28 cellular contexts compared by ENCODE assay signal in the genomic region with DNA sequence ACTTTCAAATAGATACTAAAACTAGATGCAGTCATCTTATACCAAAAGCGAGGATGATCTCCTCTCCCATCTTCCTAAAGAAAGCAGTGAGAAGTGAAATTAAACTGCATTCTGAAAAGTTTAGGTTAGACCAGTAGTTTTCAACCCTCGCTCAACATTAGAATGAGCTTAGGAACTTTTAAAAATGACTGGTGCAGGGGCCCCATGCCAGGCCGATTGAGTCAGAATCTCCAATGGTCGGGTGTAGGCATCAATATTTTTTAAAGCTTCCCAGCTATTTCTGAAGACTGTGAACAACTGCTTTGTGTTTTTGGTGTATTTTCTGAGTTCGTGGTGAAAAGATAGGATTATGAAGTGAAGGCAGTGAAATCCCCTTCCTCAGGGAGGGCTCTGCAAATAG.
"Had no signal": no experiment of that assay in that cellular context is flagged by ENCODE, and none has a peak within 500 bp of the region (broad histone marks: within the 10 kb centered on the region; RNA-seq: fewer than 3 reads in every experiment).

No MANE protein-coding gene starts in this region.

- H3K79me2 ChIP-seq: hepatocyte, parathyroid adenoma had no signal

- H3K4me1 ChIP-seq: foreskin keratinocyte, gastroesophageal sphincter, heart left ventricle, parathyroid adenoma, right lobe of liver, stomach, testis had no signal

- H3K9ac ChIP-seq: parathyroid adenoma had no signal

- H3K27ac Mint-ChIP-seq: memory B cell; natural killer cell treated with Interleukin-12 subunit alpha and Interleukin-12 subunit beta and Interleukin-15 and Interleukin-18, amount 100 ng/mL, for 72 hours; progenitor cell of endocrine pancreas; type B pancreatic cell had no signal

- H3K4me1 Mint-ChIP-seq: memory B cell, naive B cell had no signal

- H2AFZ ChIP-seq: hepatocyte, parathyroid adenoma had no signal

- H3K36me3 ChIP-seq: heart left ventricle, right lobe of liver, tibial artery had no signal

- ATAC-seq: foreskin keratinocyte; gastroesophageal sphincter; heart left ventricle; left lobe of liver; natural killer cell treated with Interleukin-12 subunit alpha and Interleukin-12 subunit beta and Interleukin-15 and Interleukin-18, amount 100 ng/mL, for 72 hours; right lobe of liver had no signal

- H3K4me3 Mint-ChIP-seq: memory B cell; natural killer cell treated with Interleukin-12 subunit alpha and Interleukin-12 subunit beta and Interleukin-15 and Interleukin-18, amount 100 ng/mL, for 72 hours; neural crest cell; type B pancreatic cell had no signal

- DNase-seq: dorsolateral prefrontal cortex; effector CD4-positive, alpha-beta T cell; foreskin keratinocyte; heart left ventricle; kidney; naive B cell; right lobe of liver; stimulated activated CD4-positive, alpha-beta T cell treated with anti-CD3 and anti-CD28 coated beads, Interleukin-12 subunit alpha, Interleukin-12 subunit beta, amount 100 ng/mL, for 4 hours; stimulated activated CD4-positive, alpha-beta T cell treated with anti-CD3 and anti-CD28 coated beads, Interleukin-1b, Interleukin-23, amount 100 ng/mL, for 48 hours; stimulated activated CD4-positive, alpha-beta T cell treated with anti-CD3 and anti-CD28 coated beads, Interleukin-4, amount 100 ng/mL, for 1 hour; stimulated activated CD8-positive, alpha-beta memory T cell treated with anti-CD3 and anti-CD28 coated beads, Interleukin-4, amount 100 ng/mL, for 48 hours; stimulated activated naive CD4-positive, alpha-beta T cell treated with Interleukin-2 at 50 U/mL for 16 hours; stomach; substantia nigra; testis; tibial artery had no signal

- H3K27me3 ChIP-seq: dorsolateral prefrontal cortex, foreskin keratinocyte, gastroesophageal sphincter, heart left ventricle, hepatocyte, neutrophil, right lobe of liver, stomach, testis, tibial artery had no signal

- H3K9me3 ChIP-seq: gastroesophageal sphincter, heart left ventricle, neutrophil, right lobe of liver, stomach, testis, tibial artery had no signal

- H3K27ac ChIP-seq: dorsolateral prefrontal cortex, foreskin keratinocyte, gastroesophageal sphincter, heart left ventricle, hepatocyte, neutrophil, parathyroid adenoma, right lobe of liver, stomach, testis, tibial artery had no signal

- H3K4me2 ChIP-seq: hepatocyte, smooth muscle cell had no signal

- H3K36me3 Mint-ChIP-seq: natural killer cell treated with Interleukin-12 subunit alpha and Interleukin-12 subunit beta and Interleukin-15 and Interleukin-18, amount 100 ng/mL, for 72 hours had no signal

- H3K4me3 ChIP-seq: dorsolateral prefrontal cortex, gastroesophageal sphincter, heart left ventricle, hepatocyte, lung, right lobe of liver, smooth muscle cell, stomach, testis, tibial artery had no signal

- H3K9me3 Mint-ChIP-seq: memory B cell; natural killer cell treated with Interleukin-12 subunit alpha and Interleukin-12 subunit beta and Interleukin-15 and Interleukin-18, amount 100 ng/mL, for 72 hours; neural crest cell; type B pancreatic cell had no signal
